Comparison of ENCODE assay signal across 8 cellular contexts in genomic region chr7:108001759-108002725, GRCh38. TPM values are rescaled to one million over a fixed set of nuclear protein-coding genes. Genes with fewer than 3 reads are reported as not detected.
A peak's percentile ranks its signal among the peaks of the same experiment; 100 is the strongest.
DNase-seq lines count a peak whose midpoint lies in the region; ATAC-seq and TF ChIP-seq lines count a peak whose summit lies in the region.

No MANE protein-coding gene starts in this region.

- peaks cover 57% of the 10 kb centered on the region for H3K4me1 ChIP-seq in osteoblast (ENCODE audit: insufficient read depth, low read length)

- peak; percentile 18 for DNase-seq in stimulated activated CD4-positive, alpha-beta T cell treated with anti-CD3 and anti-CD28 coated beads, Interleukin-15, amount 100 ng/mL, for 24 hours
- no peak for DNase-seq in stimulated activated CD4-positive, alpha-beta T cell treated with anti-CD3 and anti-CD28 coated beads, Interleukin-2, amount 100 ng/mL, for 48 hours
- DNase-seq in WERI-Rb-1 (peak; percentile 25), fibroblast of villous mesenchyme (ENCODE audit: low read depth) (no peak), osteoblast (ENCODE audit: insufficient read length, low spot score, missing footprints) (peak; percentile 89), A172 (ENCODE audit: low spot score) (no peak), GM19240 (ENCODE audit: insufficient read length, low spot score) (no peak)

- H3K9me3 ChIP-seq in WERI-Rb-1 (ENCODE audit: severe bottlenecking) (peaks cover 2% of the 10 kb centered on the region), osteoblast (ENCODE audit: low read depth, low read length) (no peaks in the 10 kb centered on the region)

- H3K27ac ChIP-seq in WERI-Rb-1 (peak overlapping the region; percentile 81), osteoblast (ENCODE audit: low read depth, low read length) (peak overlapping the region; percentile 73)

- H3K79me2 ChIP-seq in osteoblast (ENCODE audit: insufficient read depth, low read length), result peaks cover 42% of the 10 kb centered on the region

- H3K36me3 ChIP-seq in WERI-Rb-1 (peaks cover 32% of the 10 kb centered on the region), osteoblast (ENCODE audit: insufficient read depth, low read length) (peaks cover 28% of the 10 kb centered on the region)

- H3K4me2 ChIP-seq in osteoblast (ENCODE audit: insufficient read depth, low read length), result peak overlapping the region; percentile 78

- H3K27me3 ChIP-seq in WERI-Rb-1 (ENCODE audit: insufficient read depth, low read depth, severe bottlenecking) (no peaks in the 10 kb centered on the region), osteoblast (ENCODE audit: insufficient read depth, low read length) (peaks cover 3% of the 10 kb centered on the region)

- no peaks in the 10 kb centered on the region for H4K20me1 ChIP-seq in osteoblast (ENCODE audit: insufficient read depth, low read length)

- no peak for ATAC-seq in GM19035 (IDR thresholded peaks at IDR 0.05; ENCODE audit: unreplicated experiment)

- peak overlapping the region; percentile 83 for H2AFZ ChIP-seq in osteoblast (ENCODE audit: low read length)

- TF ChIP-seq CTCF in WERI-Rb-1 (IDR thresholded peaks at IDR 0.05; ENCODE audit: low read depth, low read length) (no peak), fibroblast of villous mesenchyme (IDR thresholded peaks at IDR 0.05; ENCODE audit: insufficient read depth, low read depth, low read length) (no peak), osteoblast (IDR thresholded peaks at IDR 0.05; ENCODE audit: extremely low read depth, low read depth, low read length) (no peak)

- H3K4me3 ChIP-seq in WERI-Rb-1 (ENCODE audit: low read depth, low read length) (peak overlapping the region; percentile 62), fibroblast of villous mesenchyme (ENCODE audit: low read depth, low read length) (peak overlapping the region; percentile 96), osteoblast (ENCODE audit: insufficient read depth, low read length) (peak overlapping the region; percentile 86)

RNA-seq across cellular contexts. Expression of gene LAMB1, which starts 0.9 kb away (rescaled TPM):
- total RNA-seq in fibroblast of villous mesenchyme (438 and 483 TPM in 2 replicates), osteoblast (410 and 488 TPM in 2 replicates)
- total RNA-seq in A172 (2014; rRNA removed; shearing (Covaris generic)), result 133 and 151 TPM in 2 replicates

Comparison
In these comparisons a context has a peak if more than half of its experiments do, and no peak if none do; other contexts are left out.
1. DNase-seq: peak in stimulated activated CD4-positive, alpha-beta T cell treated with anti-CD3 and anti-CD28 coated beads, Interleukin-15, amount 100 ng/mL, for 24 hours (single experiment), WERI-Rb-1 (single experiment) and osteoblast (single experiment); none in stimulated activated CD4-positive, alpha-beta T cell treated with anti-CD3 and anti-CD28 coated beads, Interleukin-2, amount 100 ng/mL, for 48 hours (0 of 2), fibroblast of villous mesenchyme (single experiment), A172 (single experiment) and GM19240 (single experiment).
2. Peak in every context shown above with its lines, with median percentiles within 50 percentile points of each other: H3K4me3 ChIP-seq.